Comparison of ENCODE assay signal across 8 cellular contexts in the genomic region with DNA sequence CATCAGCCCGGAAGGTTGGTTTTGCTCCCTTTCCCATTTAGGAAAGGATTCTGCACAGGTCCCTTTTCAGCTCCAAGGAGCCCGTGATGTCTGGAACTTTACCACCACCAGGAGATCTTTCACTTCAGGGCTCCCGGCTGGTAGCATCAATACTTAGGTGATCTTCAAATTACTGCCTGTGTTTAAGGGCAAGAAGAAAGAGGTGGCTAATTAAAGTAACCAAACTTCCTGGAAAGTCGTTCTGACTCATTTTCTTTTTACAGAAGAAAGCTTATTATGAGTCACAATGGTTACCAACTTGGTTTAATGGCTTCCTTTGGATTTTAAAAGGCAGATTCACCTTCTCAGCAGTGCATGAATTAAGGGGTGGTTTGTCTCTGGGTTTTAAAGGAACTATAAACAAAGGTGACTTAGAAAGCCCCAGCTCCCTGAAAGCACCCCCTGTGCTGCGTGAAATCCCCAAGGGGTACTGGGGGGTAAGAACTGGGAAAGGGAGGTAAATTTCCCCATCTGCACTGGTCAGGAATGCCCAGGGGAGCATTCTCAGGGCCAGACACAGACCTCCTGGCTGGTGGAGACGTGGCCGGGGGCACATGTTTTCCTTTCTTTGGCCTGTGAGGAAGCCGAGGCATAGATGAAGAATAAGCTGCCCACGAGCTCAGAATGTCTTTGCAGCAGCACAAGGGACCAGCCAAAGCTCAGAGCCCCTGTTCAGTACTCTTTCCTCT. TPM values are rescaled to one million over a fixed set of nuclear protein-coding genes. Genes with fewer than 3 reads are reported as not detected.
A peak's percentile ranks its signal among the peaks of the same experiment; 100 is the strongest.
DNase-seq lines count a peak whose midpoint lies in the region; ATAC-seq and TF ChIP-seq lines count a peak whose summit lies in the region.

No MANE protein-coding gene starts in this region.

- DNase-seq in SK-N-SH (no peak), mucosa of descending colon (no peak), retina (no peak), NCI-H1105 (lab: John Stamatoyannopoulos, UW) (no peak), NCI-H187 treated with DMSO at 0.1 percent for 48 hours (lab: John Stamatoyannopoulos, UW) (no peak)
- no peak for DNase-seq in stimulated activated CD4-positive, alpha-beta T cell treated with anti-CD3 and anti-CD28 coated beads, Interleukin-4, amount 100 ng/mL, for 1 hour

- no peaks in the 10 kb centered on the region for H3K9me3 ChIP-seq in SK-N-SH
- H3K9me3 ChIP-seq in mucosa of descending colon, result no peaks in the 10 kb centered on the region

- no peak overlapping the region; a peak in 1 of 4 replicates for H3K27ac ChIP-seq in SK-N-SH (ENCODE audit: low read depth in 2 of 2, low read length in 1 of 2)

- 54% methylated on average over 6 of the region's 9 CpGs for WGBS in SK-N-SH (ENCODE audit: low lambda C conversion rate)

- no peak overlapping the region for H3K9ac ChIP-seq in SK-N-SH

- H3K79me2 ChIP-seq in SK-N-SH (ENCODE audit: insufficient read depth), result no peaks in the 10 kb centered on the region

- H3K4me1 ChIP-seq in SK-N-SH (ENCODE audit: control insufficient read depth in 1 of 2, insufficient read depth in 2 of 2, low read depth in 1 of 2, low read length in 1 of 2) (peaks cover 6 to 12% of the 10 kb centered on the region in 2 experiments; a peak in 3 of 4 replicates), mucosa of descending colon (ENCODE audit: low read depth) (no peaks in the 10 kb centered on the region)

- H2AFZ ChIP-seq in SK-N-SH (ENCODE audit: low read depth), result peak overlapping the region; percentile 79; the same call in 1 of the 2 replicates

- no peak overlapping the region for H3K4me3 ChIP-seq in SK-N-SH (ENCODE audit: low read depth in 2 of 2, low read length in 1 of 2)
- no peak overlapping the region for H3K4me3 ChIP-seq in mucosa of descending colon

- CTCF ChIA-PET in SK-N-SH (lab: Yijun Ruan, JAX), result interaction anchor here (0.6 to 13.2 kb wide), 10 partner anchors 9 to 80 kb away, joined by 3 to 143 read pairs (median 4); partner anchors contain the start of gene POU2F3

- POLR2A ChIA-PET in SK-N-SH (lab: Yijun Ruan, JAX), result no interaction called here

- H3K4me2 ChIP-seq in SK-N-SH, result peak overlapping the region; percentile 33; the same call in 1 of the 2 replicates

- peaks cover 5% of the 10 kb centered on the region; the same call in 1 of the 2 replicates for H3K27me3 ChIP-seq in SK-N-SH (ENCODE audit: insufficient read depth)

- H3K36me3 ChIP-seq in SK-N-SH (replicated peaks in 1 of 2; ENCODE audit: control insufficient read depth in 1 of 2, insufficient read depth in 2 of 2, low read length in 1 of 2) (no peaks in the 10 kb centered on the region), mucosa of descending colon (ENCODE audit: low read depth) (no peaks in the 10 kb centered on the region)

- no peaks in the 10 kb centered on the region for H4K20me1 ChIP-seq in SK-N-SH (ENCODE audit: insufficient read depth)

- peaks cover 4% of the 10 kb centered on the region for H3F3A ChIP-seq in SK-N-SH (replicated peaks; ENCODE audit: insufficient read depth)

- TF ChIP-seq CTCF in SK-N-SH (IDR thresholded peaks at IDR 0.05) (no peak), mucosa of descending colon (IDR thresholded peaks at IDR 0.05) (no peak)

- intact Hi-C loops in mucosa of descending colon (cut with DNase I, micrococcal nuclease), result no loop called here

- H3K9me2 ChIP-seq in SK-N-SH, result no peaks in the 10 kb centered on the region

- no peak for TF ChIP-seq RAD21 in SK-N-SH (IDR thresholded peaks at IDR 0.05; ENCODE audit: low read length)

- ATAC-seq in GM18907 (IDR thresholded peaks at IDR 0.05; ENCODE audit: unreplicated experiment) (peak; percentile 71), HG02973 (IDR thresholded peaks at IDR 0.05; ENCODE audit: unreplicated experiment) (peak; percentile 81), mucosa of descending colon (peak; percentile 44)

- no peak for TF ChIP-seq EP300 in SK-N-SH (IDR thresholded peaks at IDR 0.05; ENCODE audit: borderline replicate concordance in 1 of 2, low read depth in 1 of 2, low read length in 1 of 2)

TF ChIP-seq in SK-N-SH, 30 proteins besides CTCF, POLR2A, EP300 and RAD21:
- peak; percentile 71; the same call in 1 of the 2 replicates for TF ChIP-seq MEF2A (IDR thresholded peaks at IDR 0.05; ENCODE audit: borderline replicate concordance, low read depth)
- TF ChIP-seq GABPA (IDR thresholded peaks at IDR 0.05; ENCODE audit: low read depth), result no peak
- TF ChIP-seq FOSL2 (IDR thresholded peaks at IDR 0.05; ENCODE audit: borderline replicate concordance, low read depth), result peak; percentile 75; the same call in 1 of the 2 replicates
TF ChIP-seq in SK-N-SH: peak in this region for 2.

RNA-seq across cellular contexts. Expression of gene POU2F3, which starts 8.8 kb away (rescaled TPM):
- polyA plus RNA-seq in SK-N-SH (2012; rRNA removed), result 0.02 TPM in 1 of 2 replicates, not detected in the other
- 0.01 and 0.03 TPM in 2 replicates for polyA plus RNA-seq in SK-N-SH (2012; cell fraction: cytosol; rRNA removed)
- not detected in 2 replicates for polyA plus RNA-seq in SK-N-SH (2012; cell fraction: nucleus; rRNA removed)
- 1 to 10 TPM; 1.1 to 3.0 (median 2.2) TPM for total RNA-seq in mucosa of descending colon

RNA-seq across cellular contexts. Expression of gene OAF, which starts 37.9 kb away (rescaled TPM):
- 27.6 and 28.0 TPM in 2 replicates for polyA plus RNA-seq in SK-N-SH (2012; rRNA removed)
- 13.8 and 20.5 TPM in 2 replicates for polyA plus RNA-seq in SK-N-SH (2012; cell fraction: cytosol; rRNA removed)
- 22.1 and 33.5 TPM in 2 replicates for polyA plus RNA-seq in SK-N-SH (2012; cell fraction: nucleus; rRNA removed)
- 100 to 1,000 TPM in 2 of 3 donors, 10 to 100 TPM in 1; 96.4 to 217 (median 133) TPM for total RNA-seq in mucosa of descending colon
